Comparison of ENCODE assay signal across 9 cellular contexts in genomic region chr6:136720045-136720760, GRCh38.
A peak's percentile ranks its signal among the peaks of the same experiment; 100 is the strongest.
DNase-seq lines count a peak whose midpoint lies in the region; ATAC-seq, FAIRE-seq and TF ChIP-seq lines count a peak whose summit lies in the region.
"Had no signal": no experiment of that assay in that cellular context is flagged by ENCODE, and none has a peak within 500 bp of the region (broad histone marks: within the 10 kb centered on the region; RNA-seq: fewer than 3 reads in every experiment).

No MANE protein-coding gene starts in this region.

- H3K36me3 ChIP-seq in HepG2 (replicated peaks in 1 of 2; ENCODE audit: control insufficient read depth in 1 of 2, insufficient read depth in 2 of 2, low read length in 2 of 2), result no peaks in the 10 kb centered on the region

- 39% methylated on average over 13 of the region's 13 CpGs for WGBS in HepG2 (ENCODE audit: low lambda C conversion rate)

- in situ Hi-C loops in HepG2 (cut with HindIII; ENCODE audit: extremely low pct_ligation_motif_present, low pct_unique_long_range_greater_than_20kb), result no loop called here

- H3K36me3 Mint-ChIP-seq in activated naive CD4-positive, alpha-beta T cell treated with anti-CD3 and anti-CD28 coated beads for 36 hours (ENCODE audit: low read depth), result peaks cover 6% of the 10 kb centered on the region

- H2AFZ ChIP-seq in HepG2 (ENCODE audit: low read length), result no peak overlapping the region

- H3K4me3 ChIP-seq in HepG2 (replicated peaks in 1 of 3; ENCODE audit: insufficient read depth in 1 of 3, low read depth in 2 of 3, low read length in 3 of 3), result no peak overlapping the region

- no peak for TF ChIP-seq EP300 in HepG2 (IDR thresholded peaks at IDR 0.05; ENCODE audit: low read depth in 2 of 2, low read length in 2 of 2)
- no peak for TF ChIP-seq EP300 in HepG2 (CRISPR knock-in tag; IDR thresholded peaks at IDR 0.05; ENCODE audit: borderline replicate concordance)

- H3K9me3 Mint-ChIP-seq in activated naive CD4-positive, alpha-beta T cell treated with anti-CD3 and anti-CD28 coated beads for 36 hours, result no peaks in the 10 kb centered on the region

- ATAC-seq in GM18861 (IDR thresholded peaks at IDR 0.05; ENCODE audit: unreplicated experiment) (peak; percentile 23), GM21528 (IDR thresholded peaks at IDR 0.05; ENCODE audit: low FRiP score, unreplicated experiment) (peak; percentile 56), HG03460 (IDR thresholded peaks at IDR 0.05; ENCODE audit: unreplicated experiment) (peak; percentile 46), HepG2 (no peak)

- H3K79me2 ChIP-seq in HepG2 (ENCODE audit: insufficient read depth, low read length), result no peaks in the 10 kb centered on the region

- H3K9me3 ChIP-seq in HepG2 (ENCODE audit: low read length), result no peaks in the 10 kb centered on the region; the same call in 1 of the 2 replicates

- no peak for FAIRE-seq in HepG2 (lab: Jason Lieb, UNC)

- POLR2A ChIA-PET in HepG2 (lab: Yijun Ruan, JAX) (no interaction called here), GM10248 (lab: Yijun Ruan, JAX) (interaction anchor here (0.5 to 1.9 kb wide), 4 partner anchors 53 to 1314 kb away, joined by 3 to 9 read pairs (median 4); partner anchors contain the start of gene MAP3K5)

- H3K27ac ChIP-seq in HepG2 (ENCODE audit: extremely low read length, insufficient read depth, low read length), result no peak overlapping the region

- no peak overlapping the region for H3K9ac ChIP-seq in HepG2 (ENCODE audit: insufficient read depth, low read depth, low read length)

- no peak overlapping the region for H3K4me2 ChIP-seq in HepG2 (ENCODE audit: low read depth, low read length)

- no peak overlapping the region for H3K27ac Mint-ChIP-seq in activated naive CD4-positive, alpha-beta T cell treated with anti-CD3 and anti-CD28 coated beads for 36 hours

- no peak for DNase-seq in HepG2 (ENCODE audit: low spot score)
- DNase-seq in DMS153 (lab: John Stamatoyannopoulos, UW), result no peak
- DNase-seq in GM10248 (ENCODE audit: extremely low spot score), result no peak
- no peak for DNase-seq in activated naive CD4-positive, alpha-beta T cell treated with anti-CD3 and anti-CD28 coated beads for 36 hours
- DNase-seq: activated gamma-delta T cell, GOT3 had no signal

- H4K20me1 ChIP-seq in HepG2 (ENCODE audit: insufficient read depth, low read length), result no peaks in the 10 kb centered on the region

- no peaks in the 10 kb centered on the region for H3K27me3 Mint-ChIP-seq in activated naive CD4-positive, alpha-beta T cell treated with anti-CD3 and anti-CD28 coated beads for 36 hours (ENCODE audit: low read depth)

- no peaks in the 10 kb centered on the region; a peak in 1 of 5 replicates for H3K27me3 ChIP-seq in HepG2 (ENCODE audit: control insufficient read depth in 1 of 2, insufficient read depth in 2 of 2, low read length in 2 of 2)

- CTCF ChIA-PET in HepG2 (lab: Yijun Ruan, JAX; ENCODE audit: low intra/inter-chr PET ratio, low total read pairs), result no interaction called here
- CTCF ChIA-PET in GM10248 (lab: Yijun Ruan, JAX), result interaction anchor here (1.2 to 8.0 kb wide), 8 partner anchors 11 to 75 kb away, joined by 3 to 54 read pairs (median 13); partner anchors contain the start of gene MAP3K5
- CTCF ChIA-PET in activated naive CD4-positive, alpha-beta T cell treated with anti-CD3 and anti-CD28 coated beads for 36 hours (lab: Charles Lee), result interaction anchor here (0.7 to 1.6 kb wide), 5 partner anchors 27 to 124 kb away, joined by 3 to 5 read pairs (median 3); partner anchors contain the start of gene MAP3K5

- peaks cover 31% of the 10 kb centered on the region for H3K4me1 Mint-ChIP-seq in activated naive CD4-positive, alpha-beta T cell treated with anti-CD3 and anti-CD28 coated beads for 36 hours (ENCODE audit: low read depth)

- no peak for TF ChIP-seq RAD21 in HepG2 (CRISPR knock-in tag; IDR thresholded peaks at IDR 0.05)

- no peak for TF ChIP-seq POLR2A in HepG2 (IDR thresholded peaks at IDR 0.05; ENCODE audit: insufficient read depth in 1 of 2, low read depth in 2 of 2, low read length in 2 of 2)

- TF ChIP-seq CTCF in HepG2 (CRISPR knock-in tag; IDR thresholded peaks at IDR 0.05), result no peak
- TF ChIP-seq CTCF in GM10248 (IDR thresholded peaks at IDR 0.05; ENCODE audit: control extremely low read depth, extremely low read depth, low read depth, missing control alignments), result no peak

- no peak overlapping the region for H3K4me3 Mint-ChIP-seq in activated naive CD4-positive, alpha-beta T cell treated with anti-CD3 and anti-CD28 coated beads for 36 hours

- H3K4me1 ChIP-seq in HepG2 (ENCODE audit: insufficient read depth, low read length), result no peaks in the 10 kb centered on the region

- intact Hi-C loops in HepG2 (cut with micrococcal nuclease; ENCODE audit: unreplicated experiment), result no loop called here
- intact Hi-C loops in activated naive CD4-positive, alpha-beta T cell treated with anti-CD3 and anti-CD28 coated beads for 36 hours (cut with micrococcal nuclease), result no loop called here

- no TSS peak for BruUV-seq in HepG2 (replicated peaks; lab: Mats Ljungman, UMichigan)

TF ChIP-seq in HepG2, 621 proteins besides CTCF, POLR2A, EP300 and RAD21:
- TF ChIP-seq MAFK (conservative IDR thresholded peaks at IDR 0.05 in 1 of 2, IDR thresholded peaks at IDR 0.05 in 1 of 2; ENCODE audit: low read length in 2 of 2) (peak; percentile 98), POGZ (CRISPR knock-in tag; IDR thresholded peaks at IDR 0.05) (no peak), MAFF (IDR thresholded peaks at IDR 0.05; ENCODE audit: low read depth, low read length) (peak; percentile 98)
